ENCODE assay signal across 11 cellular contexts in genomic region chr2:223786943-223787342, GRCh38. TPM values are rescaled to one million over a fixed set of nuclear protein-coding genes. Genes with fewer than 3 reads are reported as not detected.
DNase-seq lines count a peak whose midpoint lies in the region; ATAC-seq and TF ChIP-seq lines count a peak whose summit lies in the region.
"Had no signal": no experiment of that assay in that cellular context is flagged by ENCODE, and none has a peak within 500 bp of the region (broad histone marks: within the 10 kb centered on the region; RNA-seq: fewer than 3 reads in every experiment).

No MANE protein-coding gene starts in this region.

- peak; percentile 13 for DNase-seq in naive B cell
- DNase-seq in natural killer cell, result no peak
- no peak for DNase-seq in NCI-H2107 (lab: John Stamatoyannopoulos, UW)
- no peak for DNase-seq in OCI-M2 (lab: John Stamatoyannopoulos, UW; ENCODE audit: unreplicated experiment)
- DNase-seq in NCI-H128 (lab: John Stamatoyannopoulos, UW; ENCODE audit: unreplicated experiment), result no peak
- DNase-seq: activated CD4-positive, alpha-beta T cell treated with anti-CD3 and anti-CD28 coated beads, Interleukin-2, amount 10 ng/mL, durations not matched to agents 7 days and 5 days; kidney; testis had no signal

- H3K27me3 Mint-ChIP-seq in naive B cell (no peaks in the 10 kb centered on the region), natural killer cell (ENCODE audit: low read depth in 2 of 2) (no peaks in the 10 kb centered on the region)

- peaks cover 0 to 2% (median 0%) of the 10 kb centered on the region in 7 donors for H3K9me3 Mint-ChIP-seq in naive B cell
- H3K9me3 Mint-ChIP-seq in natural killer cell, result no peaks in the 10 kb centered on the region
- H3K9me3 Mint-ChIP-seq: activated CD4-positive, alpha-beta T cell treated with anti-CD3 and anti-CD28 coated beads, Interleukin-2, amount 10 ng/mL, durations not matched to agents 7 days and 5 days had no signal

- H3K27ac Mint-ChIP-seq in naive B cell (peak overlapping the region; percentile 82 to 96 (median 92)), natural killer cell (no peak overlapping the region)
- H3K27ac Mint-ChIP-seq: activated CD4-positive, alpha-beta T cell treated with anti-CD3 and anti-CD28 coated beads, Interleukin-2, amount 10 ng/mL, durations not matched to agents 7 days and 5 days had no signal

- peak; percentile 59 for ATAC-seq in GM19023 (IDR thresholded peaks at IDR 0.05; ENCODE audit: unreplicated experiment)
- ATAC-seq in GM21723 (IDR thresholded peaks at IDR 0.05; ENCODE audit: unreplicated experiment), result peak; percentile 70
- peak; percentile 52 for ATAC-seq in HG03354 (IDR thresholded peaks at IDR 0.05; ENCODE audit: poor library complexity, severe bottlenecking, unreplicated experiment)
- peak; percentile 73 to 78 for ATAC-seq in naive B cell (ENCODE audit: low read depth in 2 of 2)
- ATAC-seq in natural killer cell, result no peak

- no peak for TF ChIP-seq CTCF in natural killer cell (IDR thresholded peaks at IDR 0.05)

- peak overlapping the region in 6 of 8 donors; percentile 6 to 80 (median 30) for H3K4me3 Mint-ChIP-seq in naive B cell
- H3K4me3 Mint-ChIP-seq in natural killer cell, result no peak overlapping the region
- H3K4me3 Mint-ChIP-seq: activated CD4-positive, alpha-beta T cell treated with anti-CD3 and anti-CD28 coated beads, Interleukin-2, amount 10 ng/mL, durations not matched to agents 7 days and 5 days had no signal

- H3K4me1 Mint-ChIP-seq in naive B cell, result peaks cover 44 to 67% (median 53%) of the 10 kb centered on the region in 3 donors
- H3K4me1 Mint-ChIP-seq in natural killer cell, result peaks cover 6 to 12% of the 10 kb centered on the region in 2 donors
- H3K4me1 Mint-ChIP-seq: activated CD4-positive, alpha-beta T cell treated with anti-CD3 and anti-CD28 coated beads, Interleukin-2, amount 10 ng/mL, durations not matched to agents 7 days and 5 days had no signal

- intact Hi-C loops in natural killer cell (cut with micrococcal nuclease), result no loop called here

- H3K36me3 Mint-ChIP-seq in naive B cell, result peaks cover 0 to 4% of the 10 kb centered on the region in 2 donors
- H3K36me3 Mint-ChIP-seq in natural killer cell, result no peaks in the 10 kb centered on the region

RNA-seq across cellular contexts. Expression of gene AP1S3, which starts 50.4 kb away (rescaled TPM):
- polyA plus RNA-seq in naive B cell (ENCODE audit: low read depth in 6 of 6), result 10 to 100 TPM in 3 of 6 donors, 1 to 10 TPM in 3; 7.6 to 17.5 (median 12.2) TPM
- 1 to 10 TPM; 4.5 to 5.2 (median 5.0) TPM for total RNA-seq in natural killer cell

Comparison
In these comparisons a context has a peak if more than half of its experiments do, and no peak if none do; other contexts are left out.
1. ATAC-seq: peak in GM19023 (single experiment), GM21723 (single experiment), HG03354 (single experiment) and naive B cell (2 of 2); none in natural killer cell (0 of 3).
2. H3K27ac Mint-ChIP-seq: peak in naive B cell (6 of 6); none in natural killer cell (0 of 2).